1 cellular context compared by ENCODE assay signal in the genomic region with DNA sequence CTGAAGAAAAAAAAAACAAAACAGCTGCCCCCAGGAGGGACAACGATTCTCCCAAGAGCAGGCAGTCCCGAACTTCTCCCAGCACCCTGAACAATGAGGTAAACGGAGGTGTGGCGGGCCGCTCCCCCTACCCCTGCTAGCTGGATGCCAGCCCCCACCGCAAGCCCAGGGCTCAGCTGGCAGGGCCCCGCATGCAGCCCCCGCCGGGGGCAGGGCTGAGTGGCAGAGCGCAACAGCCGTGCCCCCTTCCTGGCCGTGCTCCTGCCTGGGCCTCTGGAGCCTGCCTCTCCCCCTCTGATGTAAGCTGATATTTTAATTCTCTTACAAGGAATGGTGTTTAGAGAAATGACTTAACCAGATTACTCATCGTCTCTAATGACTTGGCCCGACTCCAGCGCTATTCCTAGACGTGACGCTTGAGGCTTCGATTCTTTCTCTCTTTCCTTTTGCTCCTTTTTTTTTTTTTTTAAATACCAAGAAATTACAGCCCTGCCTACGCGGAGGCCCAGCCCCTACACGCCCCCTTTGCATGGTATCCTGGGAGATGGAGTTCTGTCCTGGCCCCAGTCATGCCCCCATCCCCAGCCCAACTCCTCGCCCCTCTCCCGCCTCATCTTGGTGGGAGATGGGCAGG.
TF ChIP-seq lines count a peak whose summit lies in the region.

No MANE protein-coding gene starts in this region.

TF ChIP-seq in K562, 482 proteins besides CTCF, POLR2A, EP300 and RAD21 (continued from another document and continues in another):
- TF ChIP-seq, protein P1, sequence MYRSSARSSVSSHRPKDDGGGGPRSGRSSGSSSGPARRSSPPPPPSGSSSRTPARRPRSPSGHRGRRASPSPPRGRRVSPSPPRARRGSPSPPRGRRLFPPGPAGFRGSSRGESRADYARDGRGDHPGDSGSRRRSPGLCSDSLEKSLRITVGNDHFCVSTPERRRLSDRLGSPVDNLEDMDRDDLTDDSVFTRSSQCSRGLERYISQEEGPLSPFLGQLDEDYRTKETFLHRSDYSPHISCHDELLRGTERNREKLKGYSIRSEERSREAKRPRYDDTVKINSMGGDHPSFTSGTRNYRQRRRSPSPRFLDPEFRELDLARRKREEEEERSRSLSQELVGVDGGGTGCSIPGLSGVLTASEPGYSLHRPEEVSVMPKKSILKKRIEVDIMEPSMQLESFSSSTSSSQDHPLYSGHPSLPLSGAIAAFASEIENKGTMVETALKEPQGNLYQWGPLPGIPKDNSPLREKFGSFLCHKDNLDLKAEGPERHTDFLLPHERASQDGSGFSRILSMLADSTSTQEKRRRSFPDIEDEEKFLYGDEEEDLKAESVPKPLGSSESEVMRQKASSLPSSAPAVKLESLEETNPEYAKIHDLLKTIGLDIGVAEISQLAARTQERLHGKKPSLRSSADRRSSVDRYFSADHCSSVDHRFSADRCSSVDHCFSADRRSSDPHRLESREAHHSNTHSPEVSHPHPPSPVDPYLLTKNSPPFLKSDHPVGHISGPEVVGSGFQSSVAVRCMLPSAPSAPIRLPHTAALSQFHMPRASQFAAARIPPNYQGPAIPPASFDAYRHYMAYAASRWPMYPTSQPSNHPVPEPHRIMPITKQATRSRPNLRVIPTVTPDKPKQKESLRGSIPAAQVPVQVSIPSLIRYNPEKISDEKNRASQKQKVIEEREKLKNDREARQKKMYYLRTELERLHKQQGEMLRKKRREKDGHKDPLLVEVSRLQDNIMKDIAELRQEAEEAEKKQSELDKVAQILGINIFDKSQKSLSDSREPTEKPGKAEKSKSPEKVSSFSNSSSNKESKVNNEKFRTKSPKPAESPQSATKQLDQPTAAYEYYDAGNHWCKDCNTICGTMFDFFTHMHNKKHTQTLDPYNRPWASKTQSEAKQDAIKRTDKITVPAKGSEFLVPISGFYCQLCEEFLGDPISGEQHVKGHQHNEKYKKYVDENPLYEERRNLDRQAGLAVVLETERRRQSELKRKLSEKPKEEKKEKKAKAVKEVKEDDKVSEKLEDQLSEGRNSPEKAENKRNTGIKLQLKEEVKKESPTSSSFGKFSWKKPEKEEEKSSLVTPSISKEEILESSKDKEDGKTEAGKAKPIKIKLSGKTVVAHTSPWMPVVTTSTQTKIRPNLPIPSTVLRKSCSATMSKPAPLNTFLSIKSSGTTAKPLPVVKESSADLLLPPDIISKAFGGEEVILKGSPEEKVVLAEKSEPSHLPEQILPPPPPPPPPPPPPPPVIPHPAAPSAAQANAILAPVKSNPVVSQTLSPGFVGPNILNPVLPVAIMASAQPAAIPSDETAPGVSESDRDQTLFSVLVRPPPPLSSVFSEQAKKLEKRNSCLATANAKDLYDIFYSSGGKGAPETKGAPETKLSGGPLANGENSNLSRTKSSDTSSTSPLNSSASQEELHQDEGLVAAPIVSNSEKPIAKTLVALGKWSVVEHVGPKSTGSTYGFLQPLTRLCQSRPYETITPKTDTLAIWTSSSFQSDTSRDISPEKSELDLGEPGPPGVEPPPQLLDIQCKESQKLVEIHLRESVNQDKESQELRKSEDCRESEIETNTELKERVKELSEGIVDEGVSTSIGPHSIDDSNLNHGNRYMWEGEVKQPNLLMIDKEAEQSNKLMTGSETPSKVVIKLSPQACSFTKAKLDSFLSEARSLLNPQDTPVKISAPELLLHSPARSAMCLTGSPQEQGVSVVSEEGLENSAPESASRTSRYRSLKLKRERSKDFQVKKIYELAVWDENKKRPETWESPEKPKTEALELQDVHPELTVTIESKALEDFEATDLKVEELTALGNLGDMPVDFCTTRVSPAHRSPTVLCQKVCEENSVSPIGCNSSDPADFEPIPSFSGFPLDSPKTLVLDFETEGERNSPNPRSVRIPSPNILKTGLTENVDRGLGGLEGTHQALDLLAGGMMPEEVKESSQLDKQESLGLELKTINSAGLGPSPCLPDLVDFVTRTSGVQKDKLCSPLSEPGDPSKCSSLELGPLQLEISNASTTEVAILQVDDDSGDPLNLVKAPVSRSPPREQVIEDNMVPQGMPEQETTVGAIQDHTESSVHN (IDR thresholded peaks at IDR 0.05; ENCODE audit: borderline replicate concordance in 1 of 2, low read depth in 1 of 2), result peak in 1 of 2 experiments; percentile 90; a peak in 2 of 4 replicates
- TF ChIP-seq POLR2AphosphoS5 (IDR thresholded peaks at IDR 0.05; ENCODE audit: control insufficient read depth, insufficient read depth, low read depth, low read length) (no peak), BACH1 (tag; IDR thresholded peaks at IDR 0.05) (no peak), PCBP1 (IDR thresholded peaks at IDR 0.05; ENCODE audit: low read depth, low read length, poor library complexity, severe bottlenecking) (no peak), FUS (optimal IDR thresholded peaks at IDR 0.05; ENCODE audit: low read depth, low read length) (no peak), ZNF232 (CRISPR knock-in tag; IDR thresholded peaks at IDR 0.05) (no peak), BCL6 (CRISPR knock-in tag; IDR thresholded peaks at IDR 0.05) (no peak), CBFA2T3 (IDR thresholded peaks at IDR 0.05) (no peak), ZBTB8A (IDR thresholded peaks at IDR 0.05; ENCODE audit: partially characterized antibody) (no peak), PHF20 (IDR thresholded peaks at IDR 0.05; ENCODE audit: partially characterized antibody) (no peak), MYC (IDR thresholded peaks at IDR 0.05; ENCODE audit: low read depth, low read length) (0 out of 2 replicates have a peak, but pooled peaks have one; percentile 13), MYC (CRISPR knock-in tag; IDR thresholded peaks at IDR 0.05; ENCODE audit: borderline replicate concordance, low read depth) (no peak), CCNT2 (IDR thresholded peaks at IDR 0.05; ENCODE audit: borderline replicate concordance, extremely low read depth, insufficient read length, low read depth, low read length) (peak; percentile 49)
- TF ChIP-seq, protein P2, sequence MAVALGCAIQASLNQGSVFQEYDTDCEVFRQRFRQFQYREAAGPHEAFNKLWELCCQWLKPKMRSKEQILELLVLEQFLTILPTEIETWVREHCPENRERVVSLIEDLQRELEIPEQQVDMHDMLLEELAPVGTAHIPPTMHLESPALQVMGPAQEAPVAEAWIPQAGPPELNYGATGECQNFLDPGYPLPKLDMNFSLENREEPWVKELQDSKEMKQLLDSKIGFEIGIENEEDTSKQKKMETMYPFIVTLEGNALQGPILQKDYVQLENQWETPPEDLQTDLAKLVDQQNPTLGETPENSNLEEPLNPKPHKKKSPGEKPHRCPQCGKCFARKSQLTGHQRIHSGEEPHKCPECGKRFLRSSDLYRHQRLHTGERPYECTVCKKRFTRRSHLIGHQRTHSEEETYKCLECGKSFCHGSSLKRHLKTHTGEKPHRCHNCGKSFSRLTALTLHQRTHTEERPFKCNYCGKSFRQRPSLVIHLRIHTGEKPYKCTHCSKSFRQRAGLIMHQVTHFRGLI (CRISPR knock-in tag; IDR thresholded peaks at IDR 0.05), result no peak
- TF ChIP-seq, protein P3, sequence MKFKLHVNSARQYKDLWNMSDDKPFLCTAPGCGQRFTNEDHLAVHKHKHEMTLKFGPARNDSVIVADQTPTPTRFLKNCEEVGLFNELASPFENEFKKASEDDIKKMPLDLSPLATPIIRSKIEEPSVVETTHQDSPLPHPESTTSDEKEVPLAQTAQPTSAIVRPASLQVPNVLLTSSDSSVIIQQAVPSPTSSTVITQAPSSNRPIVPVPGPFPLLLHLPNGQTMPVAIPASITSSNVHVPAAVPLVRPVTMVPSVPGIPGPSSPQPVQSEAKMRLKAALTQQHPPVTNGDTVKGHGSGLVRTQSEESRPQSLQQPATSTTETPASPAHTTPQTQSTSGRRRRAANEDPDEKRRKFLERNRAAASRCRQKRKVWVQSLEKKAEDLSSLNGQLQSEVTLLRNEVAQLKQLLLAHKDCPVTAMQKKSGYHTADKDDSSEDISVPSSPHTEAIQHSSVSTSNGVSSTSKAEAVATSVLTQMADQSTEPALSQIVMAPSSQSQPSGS (CRISPR knock-in tag; IDR thresholded peaks at IDR 0.05), result no peak
- TF ChIP-seq, protein P4, sequence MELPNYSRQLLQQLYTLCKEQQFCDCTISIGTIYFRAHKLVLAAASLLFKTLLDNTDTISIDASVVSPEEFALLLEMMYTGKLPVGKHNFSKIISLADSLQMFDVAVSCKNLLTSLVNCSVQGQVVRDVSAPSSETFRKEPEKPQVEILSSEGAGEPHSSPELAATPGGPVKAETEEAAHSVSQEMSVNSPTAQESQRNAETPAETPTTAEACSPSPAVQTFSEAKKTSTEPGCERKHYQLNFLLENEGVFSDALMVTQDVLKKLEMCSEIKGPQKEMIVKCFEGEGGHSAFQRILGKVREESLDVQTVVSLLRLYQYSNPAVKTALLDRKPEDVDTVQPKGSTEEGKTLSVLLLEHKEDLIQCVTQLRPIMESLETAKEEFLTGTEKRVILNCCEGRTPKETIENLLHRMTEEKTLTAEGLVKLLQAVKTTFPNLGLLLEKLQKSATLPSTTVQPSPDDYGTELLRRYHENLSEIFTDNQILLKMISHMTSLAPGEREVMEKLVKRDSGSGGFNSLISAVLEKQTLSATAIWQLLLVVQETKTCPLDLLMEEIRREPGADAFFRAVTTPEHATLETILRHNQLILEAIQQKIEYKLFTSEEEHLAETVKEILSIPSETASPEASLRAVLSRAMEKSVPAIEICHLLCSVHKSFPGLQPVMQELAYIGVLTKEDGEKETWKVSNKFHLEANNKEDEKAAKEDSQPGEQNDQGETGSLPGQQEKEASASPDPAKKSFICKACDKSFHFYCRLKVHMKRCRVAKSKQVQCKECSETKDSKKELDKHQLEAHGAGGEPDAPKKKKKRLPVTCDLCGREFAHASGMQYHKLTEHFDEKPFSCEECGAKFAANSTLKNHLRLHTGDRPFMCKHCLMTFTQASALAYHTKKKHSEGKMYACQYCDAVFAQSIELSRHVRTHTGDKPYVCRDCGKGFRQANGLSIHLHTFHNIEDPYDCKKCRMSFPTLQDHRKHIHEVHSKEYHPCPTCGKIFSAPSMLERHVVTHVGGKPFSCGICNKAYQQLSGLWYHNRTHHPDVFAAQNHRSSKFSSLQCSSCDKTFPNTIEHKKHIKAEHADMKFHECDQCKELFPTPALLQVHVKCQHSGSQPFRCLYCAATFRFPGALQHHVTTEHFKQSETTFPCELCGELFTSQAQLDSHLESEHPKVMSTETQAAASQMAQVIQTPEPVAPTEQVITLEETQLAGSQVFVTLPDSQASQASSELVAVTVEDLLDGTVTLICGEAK (IDR thresholded peaks at IDR 0.05), result peak; percentile 35; the same call in 1 of the 2 replicates
- TF ChIP-seq, protein P4 (CRISPR knock-in tag; IDR thresholded peaks at IDR 0.05), result no peak
- TF ChIP-seq, protein P5, sequence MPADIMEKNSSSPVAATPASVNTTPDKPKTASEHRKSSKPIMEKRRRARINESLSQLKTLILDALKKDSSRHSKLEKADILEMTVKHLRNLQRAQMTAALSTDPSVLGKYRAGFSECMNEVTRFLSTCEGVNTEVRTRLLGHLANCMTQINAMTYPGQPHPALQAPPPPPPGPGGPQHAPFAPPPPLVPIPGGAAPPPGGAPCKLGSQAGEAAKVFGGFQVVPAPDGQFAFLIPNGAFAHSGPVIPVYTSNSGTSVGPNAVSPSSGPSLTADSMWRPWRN (IDR thresholded peaks at IDR 0.05; ENCODE audit: low read depth), result 0 out of 2 replicates have a peak, but pooled peaks have one; percentile 11
- TF ChIP-seq, protein P6, sequence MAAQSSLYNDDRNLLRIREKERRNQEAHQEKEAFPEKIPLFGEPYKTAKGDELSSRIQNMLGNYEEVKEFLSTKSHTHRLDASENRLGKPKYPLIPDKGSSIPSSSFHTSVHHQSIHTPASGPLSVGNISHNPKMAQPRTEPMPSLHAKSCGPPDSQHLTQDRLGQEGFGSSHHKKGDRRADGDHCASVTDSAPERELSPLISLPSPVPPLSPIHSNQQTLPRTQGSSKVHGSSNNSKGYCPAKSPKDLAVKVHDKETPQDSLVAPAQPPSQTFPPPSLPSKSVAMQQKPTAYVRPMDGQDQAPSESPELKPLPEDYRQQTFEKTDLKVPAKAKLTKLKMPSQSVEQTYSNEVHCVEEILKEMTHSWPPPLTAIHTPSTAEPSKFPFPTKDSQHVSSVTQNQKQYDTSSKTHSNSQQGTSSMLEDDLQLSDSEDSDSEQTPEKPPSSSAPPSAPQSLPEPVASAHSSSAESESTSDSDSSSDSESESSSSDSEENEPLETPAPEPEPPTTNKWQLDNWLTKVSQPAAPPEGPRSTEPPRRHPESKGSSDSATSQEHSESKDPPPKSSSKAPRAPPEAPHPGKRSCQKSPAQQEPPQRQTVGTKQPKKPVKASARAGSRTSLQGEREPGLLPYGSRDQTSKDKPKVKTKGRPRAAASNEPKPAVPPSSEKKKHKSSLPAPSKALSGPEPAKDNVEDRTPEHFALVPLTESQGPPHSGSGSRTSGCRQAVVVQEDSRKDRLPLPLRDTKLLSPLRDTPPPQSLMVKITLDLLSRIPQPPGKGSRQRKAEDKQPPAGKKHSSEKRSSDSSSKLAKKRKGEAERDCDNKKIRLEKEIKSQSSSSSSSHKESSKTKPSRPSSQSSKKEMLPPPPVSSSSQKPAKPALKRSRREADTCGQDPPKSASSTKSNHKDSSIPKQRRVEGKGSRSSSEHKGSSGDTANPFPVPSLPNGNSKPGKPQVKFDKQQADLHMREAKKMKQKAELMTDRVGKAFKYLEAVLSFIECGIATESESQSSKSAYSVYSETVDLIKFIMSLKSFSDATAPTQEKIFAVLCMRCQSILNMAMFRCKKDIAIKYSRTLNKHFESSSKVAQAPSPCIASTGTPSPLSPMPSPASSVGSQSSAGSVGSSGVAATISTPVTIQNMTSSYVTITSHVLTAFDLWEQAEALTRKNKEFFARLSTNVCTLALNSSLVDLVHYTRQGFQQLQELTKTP (IDR thresholded peaks at IDR 0.05; ENCODE audit: low read depth in 1 of 2, partially characterized antibody in 2 of 2), result peak in 1 of 2 experiments; percentile 94
